9 cellular contexts compared by ENCODE assay signal in genomic region chr2:237600205-237600846, GRCh38. TPM values are rescaled to one million over a fixed set of nuclear protein-coding genes. Genes with fewer than 3 reads are reported as not detected.
DNase-seq lines count a peak whose midpoint lies in the region; ATAC-seq and TF ChIP-seq lines count a peak whose summit lies in the region.
"Had no signal": no experiment of that assay in that cellular context is flagged by ENCODE, and none has a peak within 500 bp of the region (broad histone marks: within the 10 kb centered on the region; RNA-seq: fewer than 3 reads in every experiment).

No MANE protein-coding gene starts in this region.

- H3K36me3 Mint-ChIP-seq in activated naive CD4-positive, alpha-beta T cell treated with anti-CD3 and anti-CD28 coated beads, Interleukin-2, amount 50 U/mL, for 72 hours, result no peaks in the 10 kb centered on the region

- peak overlapping the region; percentile 27 to 66 (median 52) for H3K4me3 ChIP-seq in BLaER1 treated with 17β-estradiol and CSF1 and Interleukin-3, amounts not matched to agents 10 nM and 100 nM
- H3K4me3 ChIP-seq in gastroesophageal sphincter (peak overlapping the region; percentile 16 to 33), trophoblast cell (ENCODE audit: low read depth, low read length) (no peak overlapping the region), Peyer's patch (no peak overlapping the region)

- H3K18ac ChIP-seq in trophoblast cell (ENCODE audit: low read length), result no peak overlapping the region

- no peak overlapping the region for H3K14ac ChIP-seq in trophoblast cell (ENCODE audit: low read length)

- peak overlapping the region; percentile 70 to 88 (median 80) for H3K9ac ChIP-seq in BLaER1 treated with 17β-estradiol and CSF1 and Interleukin-3, amounts not matched to agents 10 nM and 100 nM
- no peak overlapping the region for H3K9ac ChIP-seq in trophoblast cell (ENCODE audit: low read length)

- H2BK120ac ChIP-seq in trophoblast cell (ENCODE audit: insufficient read depth, low read length, poor library complexity), result no peak overlapping the region

- peak overlapping the region; percentile 47 for H2BK12ac ChIP-seq in trophoblast cell (ENCODE audit: low read length)

- peak; percentile 78 for ATAC-seq in gastroesophageal sphincter
- no peak for ATAC-seq in activated naive CD4-positive, alpha-beta T cell treated with anti-CD3 and anti-CD28 coated beads, Interleukin-2, amount 50 U/mL, for 72 hours

- TF ChIP-seq CTCF in gastroesophageal sphincter (IDR thresholded peaks at IDR 0.05) (peak in 3 of 4 experiments; percentile 6 to 57 (median 31)), Peyer's patch (IDR thresholded peaks at IDR 0.05) (no peak)

- no peak overlapping the region for H4K8ac ChIP-seq in trophoblast cell (ENCODE audit: low read depth, low read length)

- no peaks in the 10 kb centered on the region for H3K9me3 ChIP-seq in BLaER1 treated with 17β-estradiol and CSF1 and Interleukin-3, amounts not matched to agents 10 nM and 100 nM (replicated peaks in 1 of 11)
- H3K9me3 ChIP-seq in gastroesophageal sphincter (no peaks in the 10 kb centered on the region), trophoblast cell (ENCODE audit: insufficient read depth, low read depth, low read length) (no peaks in the 10 kb centered on the region), Peyer's patch (no peaks in the 10 kb centered on the region)

- H4K12ac ChIP-seq in trophoblast cell (ENCODE audit: low read depth, low read length), result no peak overlapping the region

- no peak overlapping the region for H4K91ac ChIP-seq in trophoblast cell (ENCODE audit: low read depth, low read length)

- H2AK5ac ChIP-seq in trophoblast cell (ENCODE audit: low read length), result no peak overlapping the region

- no peaks in the 10 kb centered on the region for H3K79me2 ChIP-seq in trophoblast cell (ENCODE audit: control insufficient read depth, insufficient read depth, low read length, poor library complexity)

- TF ChIP-seq EP300 in gastroesophageal sphincter (IDR thresholded peaks at IDR 0.05), result no peak

- H3K9me3 Mint-ChIP-seq in activated naive CD4-positive, alpha-beta T cell treated with anti-CD3 and anti-CD28 coated beads, Interleukin-2, amount 50 U/mL, for 72 hours, result no peaks in the 10 kb centered on the region

- peaks cover 93 to 97% (median 96%) of the 10 kb centered on the region in 10 experiments for H3K4me1 ChIP-seq in BLaER1 treated with 17β-estradiol and CSF1 and Interleukin-3, amounts not matched to agents 10 nM and 100 nM
- H3K4me1 ChIP-seq in gastroesophageal sphincter (peaks cover 0 to 72% (median 8%) of the 10 kb centered on the region in 3 donors), trophoblast cell (ENCODE audit: control insufficient read depth in 1 of 2, insufficient read depth in 2 of 2, low read length in 2 of 2) (peaks cover 18 to 27% of the 10 kb centered on the region in 2 experiments), Peyer's patch (peaks cover 0 to 10% (median 4%) of the 10 kb centered on the region in 4 donors)

- H3K36me3 ChIP-seq in BLaER1 treated with 17β-estradiol and CSF1 and Interleukin-3, amounts not matched to agents 10 nM and 100 nM, result no peaks in the 10 kb centered on the region
- H3K36me3 ChIP-seq in gastroesophageal sphincter (no peaks in the 10 kb centered on the region), trophoblast cell (ENCODE audit: control insufficient read depth in 1 of 2, insufficient read depth in 2 of 2, low read length in 2 of 2) (no peaks in the 10 kb centered on the region), Peyer's patch (no peaks in the 10 kb centered on the region)

- peak overlapping the region; percentile 86 to 99 (median 95) for H3K4me2 ChIP-seq in BLaER1 treated with 17β-estradiol and CSF1 and Interleukin-3, amounts not matched to agents 10 nM and 100 nM
- H3K4me2 ChIP-seq in trophoblast cell (ENCODE audit: low read length), result no peak overlapping the region

- H3K27ac ChIP-seq in BLaER1 treated with 17β-estradiol and CSF1 and Interleukin-3, amounts not matched to agents 10 nM and 100 nM, result peak overlapping the region; percentile 81 to 95 (median 88)
- peak overlapping the region; percentile 81 to 88 (median 86) for H3K27ac ChIP-seq in gastroesophageal sphincter
- no peak overlapping the region for H3K27ac ChIP-seq in trophoblast cell (ENCODE audit: low read depth, low read length)
- H3K27ac ChIP-seq in Peyer's patch, result peak overlapping the region in 2 of 4 donors; percentile 54 to 71

- peaks cover 5% of the 10 kb centered on the region for H3K79me1 ChIP-seq in trophoblast cell (ENCODE audit: low read length)

- H3K27ac Mint-ChIP-seq in activated naive CD4-positive, alpha-beta T cell treated with anti-CD3 and anti-CD28 coated beads, Interleukin-2, amount 50 U/mL, for 72 hours, result peak overlapping the region in 1 of 2 donors; percentile 5

- H4K20me1 ChIP-seq in BLaER1 treated with 17β-estradiol and CSF1 and Interleukin-3, amounts not matched to agents 10 nM and 100 nM, result no peaks in the 10 kb centered on the region

- no peak overlapping the region for H2BK5ac ChIP-seq in trophoblast cell (ENCODE audit: low read depth, low read length, poor library complexity)

- no peak overlapping the region for H3K4ac ChIP-seq in trophoblast cell (ENCODE audit: low read depth, low read length)

- DNase-seq in RPMI8226 (peak; percentile 60), trophoblast cell (no peak), Peyer's patch (no peak), SIG-M5 (lab: John Stamatoyannopoulos, UW) (no peak)
- no peak for DNase-seq in activated naive CD4-positive, alpha-beta T cell treated with anti-CD3 and anti-CD28 coated beads, Interleukin-2, amount 50 U/mL, for 72 hours (ENCODE audit: low spot score in 2 of 2)
- DNase-seq in activated CD4-positive, alpha-beta T cell treated with anti-CD3 and anti-CD28 coated beads, Interleukin-2, amount 50 U/mL, for 4 hours, result no peak
- DNase-seq: NCI-H2171 had no signal

- 34% methylated on average over 6 of the region's 16 CpGs; no CpG with 5 or more reads in 1 of the 2 donors for WGBS in gastroesophageal sphincter (ENCODE audit: low coverage in 1 of 2), 2 donors
- no CpG with 5 or more reads among the region's 16 CpGs for WGBS in trophoblast cell (ENCODE audit: extremely low coverage, insufficient coverage, insufficient read length)

- H3K27me3 ChIP-seq in BLaER1 treated with 17β-estradiol and CSF1 and Interleukin-3, amounts not matched to agents 10 nM and 100 nM, result no peaks in the 10 kb centered on the region
- H3K27me3 ChIP-seq in gastroesophageal sphincter (no peaks in the 10 kb centered on the region), trophoblast cell (ENCODE audit: insufficient read depth, low read length) (no peaks in the 10 kb centered on the region), Peyer's patch (no peaks in the 10 kb centered on the region)

- H3K23ac ChIP-seq in trophoblast cell (ENCODE audit: low read length), result no peak overlapping the region

- no peak overlapping the region for H2AFZ ChIP-seq in trophoblast cell (ENCODE audit: insufficient read depth, low read length, poor library complexity)

- TF ChIP-seq POLR2A in gastroesophageal sphincter (IDR thresholded peaks at IDR 0.05) (no peak), Peyer's patch (IDR thresholded peaks at IDR 0.05) (no peak)

RNA-seq across cellular contexts. Expression of gene RAB17, which starts 9.8 kb away (rescaled TPM):
- total RNA-seq in gastroesophageal sphincter (1 to 10 TPM in 3 of 4 donors, under 1 TPM in 1; 0.81 to 6.7 (median 3.2) TPM), Peyer's patch (100 to 1,000 TPM in 3 of 4 donors, 10 to 100 TPM in 1; 66.0 to 244 (median 219) TPM)
- 15.7 and 16.1 TPM in 2 replicates for polyA plus RNA-seq in trophoblast cell (2013)
- under 1 TPM in 1 of 2 donors, not detected in 1; 0.88 TPM for total RNA-seq in activated naive CD4-positive, alpha-beta T cell treated with anti-CD3 and anti-CD28 coated beads, Interleukin-2, amount 50 U/mL, for 72 hours

RNA-seq across cellular contexts. Expression of gene LRRFIP1, which starts 27.1 kb away (rescaled TPM):
- total RNA-seq in gastroesophageal sphincter (100 to 1,000 TPM; 164 to 225 (median 179) TPM), Peyer's patch (100 to 1,000 TPM; 114 to 182 (median 135) TPM)
- polyA plus RNA-seq in trophoblast cell (2013), result 51.0 and 58.1 TPM in 2 replicates
- total RNA-seq in activated naive CD4-positive, alpha-beta T cell treated with anti-CD3 and anti-CD28 coated beads, Interleukin-2, amount 50 U/mL, for 72 hours, result 100 to 1,000 TPM; 190 to 193 TPM

RNA-seq across cellular contexts. Expression of gene PRLH, which starts 34.0 kb away (rescaled TPM):
- total RNA-seq in gastroesophageal sphincter (not detected), Peyer's patch (not detected)
- polyA plus RNA-seq in trophoblast cell (2013), result not detected in 2 replicates
- total RNA-seq in activated naive CD4-positive, alpha-beta T cell treated with anti-CD3 and anti-CD28 coated beads, Interleukin-2, amount 50 U/mL, for 72 hours, result not detected

Comparison
In these comparisons a context has a peak if more than half of its experiments do, and no peak if none do; other contexts are left out.
1. H3K4me3 ChIP-seq: peak in BLaER1 treated with 17β-estradiol and CSF1 and Interleukin-3, amounts not matched to agents 10 nM and 100 nM (10 of 10) and gastroesophageal sphincter (2 of 2); none in trophoblast cell (single experiment) and Peyer's patch (0 of 4).
2. CTCF ChIP-seq: peak in gastroesophageal sphincter (3 of 4); none in Peyer's patch (0 of 6).
3. RNA of gene RAB17, which starts 9.8 kb away (total RNA-seq): 66.0 to 244 TPM in Peyer's patch; 0.81 to 6.7 TPM in gastroesophageal sphincter and 0.88 TPM in activated naive CD4-positive, alpha-beta T cell treated with anti-CD3 and anti-CD28 coated beads, Interleukin-2, amount 50 U/mL, for 72 hours; every median in the first group is over 4 times any median in the second.